In genomic region chr9:124861342-124862229, GRCh38 we compare ENCODE assay signal across 1 cellular context.
TF ChIP-seq lines count a peak whose summit lies in the region.

Gene ARPC5L, plus strand, starts transcription at chr9:124862130. Its CDS starts 7,161 bp downstream, at chr9:124869291.
Gene RPL35, minus strand, starts transcription at chr9:124861957. Its CDS starts 45 bp downstream, at chr9:124861912.

TF ChIP-seq in HEK293, 187 proteins besides CTCF, POLR2A, EP300 and RAD21 (continued from another document):
- TF ChIP-seq, protein P1, sequence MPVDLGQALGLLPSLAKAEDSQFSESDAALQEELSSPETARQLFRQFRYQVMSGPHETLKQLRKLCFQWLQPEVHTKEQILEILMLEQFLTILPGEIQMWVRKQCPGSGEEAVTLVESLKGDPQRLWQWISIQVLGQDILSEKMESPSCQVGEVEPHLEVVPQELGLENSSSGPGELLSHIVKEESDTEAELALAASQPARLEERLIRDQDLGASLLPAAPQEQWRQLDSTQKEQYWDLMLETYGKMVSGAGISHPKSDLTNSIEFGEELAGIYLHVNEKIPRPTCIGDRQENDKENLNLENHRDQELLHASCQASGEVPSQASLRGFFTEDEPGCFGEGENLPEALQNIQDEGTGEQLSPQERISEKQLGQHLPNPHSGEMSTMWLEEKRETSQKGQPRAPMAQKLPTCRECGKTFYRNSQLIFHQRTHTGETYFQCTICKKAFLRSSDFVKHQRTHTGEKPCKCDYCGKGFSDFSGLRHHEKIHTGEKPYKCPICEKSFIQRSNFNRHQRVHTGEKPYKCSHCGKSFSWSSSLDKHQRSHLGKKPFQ (tag by site-specific recombination; IDR thresholded peaks at IDR 0.05), result peak; percentile 4; the same call in 1 of the 2 replicates
- peak; percentile 27; the same call in 1 of the 2 replicates for TF ChIP-seq TSHZ1 (tag by site-specific recombination; IDR thresholded peaks at IDR 0.05; ENCODE audit: borderline replicate concordance)
- no peak for TF ChIP-seq ZNF623 (tag by site-specific recombination; IDR thresholded peaks at IDR 0.05)
- no peak for TF ChIP-seq ZNF677 (tag by site-specific recombination; IDR thresholded peaks at IDR 0.05)
- TF ChIP-seq ZFHX2 (tag by site-specific recombination; conservative IDR thresholded peaks at IDR 0.05), result peak; percentile 68
- TF ChIP-seq, protein P2, sequence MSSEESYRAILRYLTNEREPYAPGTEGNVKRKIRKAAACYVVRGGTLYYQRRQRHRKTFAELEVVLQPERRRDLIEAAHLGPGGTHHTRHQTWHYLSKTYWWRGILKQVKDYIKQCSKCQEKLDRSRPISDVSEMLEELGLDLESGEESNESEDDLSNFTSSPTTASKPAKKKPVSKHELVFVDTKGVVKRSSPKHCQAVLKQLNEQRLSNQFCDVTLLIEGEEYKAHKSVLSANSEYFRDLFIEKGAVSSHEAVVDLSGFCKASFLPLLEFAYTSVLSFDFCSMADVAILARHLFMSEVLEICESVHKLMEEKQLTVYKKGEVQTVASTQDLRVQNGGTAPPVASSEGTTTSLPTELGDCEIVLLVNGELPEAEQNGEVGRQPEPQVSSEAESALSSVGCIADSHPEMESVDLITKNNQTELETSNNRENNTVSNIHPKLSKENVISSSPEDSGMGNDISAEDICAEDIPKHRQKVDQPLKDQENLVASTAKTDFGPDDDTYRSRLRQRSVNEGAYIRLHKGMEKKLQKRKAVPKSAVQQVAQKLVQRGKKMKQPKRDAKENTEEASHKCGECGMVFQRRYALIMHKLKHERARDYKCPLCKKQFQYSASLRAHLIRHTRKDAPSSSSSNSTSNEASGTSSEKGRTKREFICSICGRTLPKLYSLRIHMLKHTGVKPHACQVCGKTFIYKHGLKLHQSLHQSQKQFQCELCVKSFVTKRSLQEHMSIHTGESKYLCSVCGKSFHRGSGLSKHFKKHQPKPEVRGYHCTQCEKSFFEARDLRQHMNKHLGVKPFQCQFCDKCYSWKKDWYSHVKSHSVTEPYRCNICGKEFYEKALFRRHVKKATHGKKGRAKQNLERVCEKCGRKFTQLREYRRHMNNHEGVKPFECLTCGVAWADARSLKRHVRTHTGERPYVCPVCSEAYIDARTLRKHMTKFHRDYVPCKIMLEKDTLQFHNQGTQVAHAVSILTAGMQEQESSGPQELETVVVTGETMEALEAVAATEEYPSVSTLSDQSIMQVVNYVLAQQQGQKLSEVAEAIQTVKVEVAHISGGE (tag by site-specific recombination; conservative IDR thresholded peaks at IDR 0.05; ENCODE audit: low read depth), result peak; percentile 66
- peak; percentile 36; the same call in 1 of the 2 replicates for TF ChIP-seq KLF1 (tag by site-specific recombination; IDR thresholded peaks at IDR 0.05)
- TF ChIP-seq ZNF660 (tag by site-specific recombination; IDR thresholded peaks at IDR 0.05), result 0 out of 2 replicates have a peak, but pooled peaks have one; percentile 30
- TF ChIP-seq ZNF610 (tag by site-specific recombination; IDR thresholded peaks at IDR 0.05; ENCODE audit: borderline replicate concordance), result 0 out of 2 replicates have a peak, but pooled peaks have one; percentile 16
- peak; percentile 22; the same call in 1 of the 2 replicates for TF ChIP-seq ZNF692 (tag by site-specific recombination; IDR thresholded peaks at IDR 0.05)
- no peak for TF ChIP-seq ZBTB21 (tag by site-specific recombination; IDR thresholded peaks at IDR 0.05)
- TF ChIP-seq EGR2 (tag by site-specific recombination; IDR thresholded peaks at IDR 0.05; ENCODE audit: low read depth), result peak; percentile 73
- no peak for TF ChIP-seq ZNF521 (tag by site-specific recombination; IDR thresholded peaks at IDR 0.05)
- 0 out of 2 replicates have a peak, but pooled peaks have one; percentile 38 for TF ChIP-seq KLF10 (tag by site-specific recombination; IDR thresholded peaks at IDR 0.05)
- TF ChIP-seq ZNF76 (tag by site-specific recombination; IDR thresholded peaks at IDR 0.05; ENCODE audit: borderline replicate concordance, low read depth), result peak; percentile 60; the same call in 1 of the 2 replicates
- TF ChIP-seq ZNF341 (tag by site-specific recombination; IDR thresholded peaks at IDR 0.05; ENCODE audit: low read depth), result no peak
- peak; percentile 79 for TF ChIP-seq ZNF639 (tag by site-specific recombination; IDR thresholded peaks at IDR 0.05)
- TF ChIP-seq ZNF398 (tag by site-specific recombination; IDR thresholded peaks at IDR 0.05), result no peak
- peak; percentile 6; the same call in 1 of the 2 replicates for TF ChIP-seq ZBTB6 (tag by site-specific recombination; IDR thresholded peaks at IDR 0.05)
- TF ChIP-seq ZNF223 (tag by site-specific recombination; IDR thresholded peaks at IDR 0.05), result no peak
- 0 out of 2 replicates have a peak, but pooled peaks have one; percentile 17 for TF ChIP-seq ZNF391 (tag by site-specific recombination; IDR thresholded peaks at IDR 0.05; ENCODE audit: borderline replicate concordance, low read depth)
- no peak for TF ChIP-seq ZNF24 (tag by site-specific recombination; IDR thresholded peaks at IDR 0.05)
- peak; percentile 71; the same call in 1 of the 2 replicates for TF ChIP-seq SP7 (tag by site-specific recombination; IDR thresholded peaks at IDR 0.05)
- peak; percentile 89 for TF ChIP-seq KLF8 (tag by site-specific recombination; IDR thresholded peaks at IDR 0.05)
- TF ChIP-seq ZNF785 (tag by site-specific recombination; IDR thresholded peaks at IDR 0.05), result 0 out of 2 replicates have a peak, but pooled peaks have one; percentile 62
- no peak for TF ChIP-seq ZFP69B (tag by site-specific recombination; IDR thresholded peaks at IDR 0.05)
